Comparison of ENCODE assay signal across 16 cellular contexts in the genomic region with DNA sequence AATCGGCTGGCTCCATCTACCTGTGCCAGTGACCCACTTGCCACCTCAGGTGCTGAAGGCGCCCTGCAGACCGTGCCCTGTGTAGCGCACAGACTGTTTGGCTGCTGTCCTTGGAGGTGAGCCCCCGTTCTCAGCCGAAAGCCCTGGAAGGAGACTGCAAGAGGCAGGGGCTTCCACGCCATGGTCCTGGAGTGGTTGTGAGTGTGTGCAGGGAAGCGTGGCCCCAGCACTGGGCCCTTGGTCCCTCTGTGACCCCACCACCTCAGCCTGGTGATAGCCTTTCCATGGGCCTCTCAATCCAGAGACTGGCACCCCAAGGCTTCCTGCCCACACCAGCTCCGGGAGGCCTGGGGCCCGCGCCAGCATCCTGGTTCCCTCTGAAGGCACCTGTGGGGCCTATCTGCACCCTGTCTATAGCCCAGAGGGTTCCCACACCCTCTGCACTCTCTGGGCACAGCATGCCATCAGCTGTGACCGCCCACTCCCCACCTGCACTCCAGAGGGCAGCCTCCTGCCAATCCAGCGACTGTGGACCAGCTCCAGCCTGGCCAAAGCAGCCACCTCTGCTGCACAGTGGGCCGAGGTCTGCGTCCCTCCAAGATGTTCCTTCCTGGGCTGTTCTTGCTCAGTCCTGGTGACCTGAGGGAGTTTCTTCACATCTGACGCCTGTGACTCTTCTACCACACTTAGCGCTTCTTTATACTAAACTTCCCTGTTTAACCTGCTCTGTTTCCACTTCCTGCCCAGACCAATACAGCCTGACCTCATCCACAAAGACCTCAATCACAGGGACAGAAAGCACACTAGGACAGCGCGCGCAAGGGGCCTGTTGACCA.
"Had no signal": no experiment of that assay in that cellular context is flagged by ENCODE, and none has a peak within 500 bp of the region (broad histone marks: within the 10 kb centered on the region; RNA-seq: fewer than 3 reads in every experiment).

No MANE protein-coding gene starts in this region.

- H3K4me3 ChIP-seq: esophagus muscularis mucosa had no signal

- H3K27me3 ChIP-seq: brain microvascular endothelial cell, esophagus muscularis mucosa had no signal

- H3K36me3 ChIP-seq: brain microvascular endothelial cell had no signal

- H3K9me3 Mint-ChIP-seq: neural crest cell had no signal

- H3K27ac ChIP-seq: brain microvascular endothelial cell, esophagus muscularis mucosa had no signal

- H3K4me3 Mint-ChIP-seq: activated T-cell treated with anti-CD3 and anti-CD28 coated beads, Interleukin-2, amount 50 U/mL, for 24 hours; neural crest cell; T-helper 2 cell treated with Interferon-gamma antibody and Interleukin-4, amounts not matched to agents 5 μg/mL and 100 μg/mL, for 36 hours had no signal

- H3K4me1 ChIP-seq: esophagus muscularis mucosa had no signal

- H3K27me3 Mint-ChIP-seq: activated T-cell treated with anti-CD3 and anti-CD28 coated beads, Interleukin-2, amount 50 U/mL, for 24 hours had no signal

- H3K9me3 ChIP-seq: esophagus muscularis mucosa had no signal

- FAIRE-seq: endometrium had no signal

- H3K27ac Mint-ChIP-seq: activated naive CD4-positive, alpha-beta T cell treated with anti-CD3 and anti-CD28 coated beads, Interleukin-2, amount 50 U/mL, for 72 hours; activated T-cell treated with anti-CD3 and anti-CD28 coated beads, Interleukin-2, amount 50 U/mL, for 24 hours; T-helper 2 cell treated with Interferon-gamma antibody and Interleukin-4, amounts not matched to agents 5 μg/mL and 100 μg/mL, for 36 hours had no signal

- DNase-seq: activated CD4-positive, alpha-beta T cell treated with anti-CD3 and anti-CD28 coated beads, Interleukin-2, amount 50 U/mL, for 4 hours; activated CD4-positive, CD25-positive, alpha-beta regulatory T cell treated with anti-CD3 and anti-CD28 coated beads, Interleukin-2, amount 50 U/mL, for 72 hours; activated effector memory CD4-positive, alpha-beta T cell treated with Interleukin-2 at 50 U/mL for 16 hours; activated T-cell treated with anti-CD3 and anti-CD28 coated beads, Interleukin-2, amount 50 U/mL, for 24 hours; amniotic stem cell; brain microvascular endothelial cell; cerebellar nuclear complex; glutamatergic neuron; mesenchymal stem cell; SW 1271; trophoblast cell had no signal
